1 cellular context compared by ENCODE assay signal in genomic region chr15:36591534-36592411, GRCh38.
TF ChIP-seq lines count a peak whose summit lies in the region.

No MANE protein-coding gene starts in this region.

TF ChIP-seq in HepG2, 621 proteins besides CTCF, POLR2A, EP300 and RAD21 (continued from another document):
- no peak for TF ChIP-seq GMEB1 (CRISPR knock-in tag; IDR thresholded peaks at IDR 0.05; ENCODE audit: borderline replicate concordance)
- no peak for TF ChIP-seq ZFP37 (CRISPR knock-in tag; IDR thresholded peaks at IDR 0.05; ENCODE audit: borderline replicate concordance)
- TF ChIP-seq CSRNP2 (CRISPR knock-in tag; conservative IDR thresholded peaks at IDR 0.05; ENCODE audit: low read depth) = no peak
- TF ChIP-seq ZNF646 (CRISPR knock-in tag; IDR thresholded peaks at IDR 0.05) = no peak
- TF ChIP-seq ZNF274 (CRISPR knock-in tag; IDR thresholded peaks at IDR 0.05) = no peak
- TF ChIP-seq ZBTB49 (CRISPR knock-in tag; IDR thresholded peaks at IDR 0.05; ENCODE audit: borderline replicate concordance) = no peak
- no peak for TF ChIP-seq ZBTB43 (CRISPR knock-in tag; conservative IDR thresholded peaks at IDR 0.05)
TF ChIP-seq in HepG2: peak in this region for 0.
